11 cellular contexts compared by ENCODE assay signal in the genomic region with DNA sequence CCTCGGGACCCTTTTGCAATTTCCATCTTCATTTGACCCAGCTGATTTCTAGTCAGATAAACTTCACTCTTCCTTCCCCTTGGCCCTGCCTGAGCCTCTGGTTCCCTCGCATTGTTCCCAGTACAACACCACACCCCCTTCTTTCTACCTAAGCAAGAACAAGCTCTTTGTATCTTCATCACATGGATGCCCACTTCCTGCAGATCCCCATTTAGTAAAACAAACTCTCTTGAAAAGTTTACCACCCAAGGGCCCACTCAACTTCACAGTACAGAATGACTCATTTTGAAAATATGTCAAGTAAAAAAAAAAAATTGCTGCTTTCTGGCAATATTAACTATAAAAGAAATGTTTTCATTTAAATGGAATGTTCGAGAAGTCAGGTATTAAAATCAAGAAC. TPM values are rescaled to one million over a fixed set of nuclear protein-coding genes. Genes with fewer than 3 reads are reported as not detected.
A peak's percentile ranks its signal among the peaks of the same experiment; 100 is the strongest.
DNase-seq lines count a peak whose midpoint lies in the region; ATAC-seq and TF ChIP-seq lines count a peak whose summit lies in the region.
"Had no signal": no experiment of that assay in that cellular context is flagged by ENCODE, and none has a peak within 500 bp of the region (broad histone marks: within the 10 kb centered on the region; RNA-seq: fewer than 3 reads in every experiment).

No MANE protein-coding gene starts in this region.

- no TSS peak for BruUV-seq in OCI-LY7 (replicated peaks; lab: Mats Ljungman, UMichigan)

- no peaks in the 10 kb centered on the region for H3K4me1 ChIP-seq in OCI-LY7 (ENCODE audit: insufficient read depth, low read length, poor library complexity, severe bottlenecking)

- H3K4me2 ChIP-seq in OCI-LY7 (ENCODE audit: low read length), result no peak overlapping the region

- no peaks in the 10 kb centered on the region for H3K36me3 ChIP-seq in OCI-LY7 (ENCODE audit: insufficient read depth, low read length)

- no peak for TF ChIP-seq CTCF in OCI-LY7 (conservative IDR thresholded peaks at IDR 0.05; ENCODE audit: low read length)

- intact Hi-C loops in OCI-LY7 (cut with micrococcal nuclease; ENCODE audit: unreplicated experiment), result no loop called here

- peak; percentile 41 for DNase-seq in Jurkat, Clone E6-1 (ENCODE audit: low read depth, low spot score)
- peak; percentile 42 for DNase-seq in fibroblast of peridontal ligament (ENCODE audit: extremely low read depth)
- peak; percentile 50 for DNase-seq in renal cortical epithelial cell (ENCODE audit: low read depth)
- DNase-seq in activated naive CD4-positive, alpha-beta T cell (lab: John Stamatoyannopoulos, UW), result no peak
- DNase-seq in OCI-LY7 (ENCODE audit: low spot score), result no peak
- no peak for DNase-seq in OCI-M1 (lab: John Stamatoyannopoulos, UW)
- no peak for DNase-seq in stimulated activated CD4-positive, alpha-beta T cell treated with anti-CD3 and anti-CD28 coated beads, Interleukin-4, amount 100 ng/mL, for 24 hours
- DNase-seq: DMS 273 treated with DMSO at 0.1 percent for 48 hours, occipital lobe had no signal

- no peaks in the 10 kb centered on the region for H4K20me1 ChIP-seq in OCI-LY7 (ENCODE audit: insufficient read depth, low read length)

- H3K4me3 ChIP-seq in Jurkat, Clone E6-1 (ENCODE audit: low read length), result no peak overlapping the region
- no peak overlapping the region for H3K4me3 ChIP-seq in OCI-LY7 (ENCODE audit: low read depth, low read length, poor library complexity, severe bottlenecking)

- POLR2A ChIA-PET in OCI-LY7 (lab: Charles Lee), result interaction anchor here (1.1 kb wide), 1 partner anchor 11 kb away, joined by 4 read pairs; no protein-coding TSS in a partner anchor

- peak; percentile 56 for ATAC-seq in GM18868 (IDR thresholded peaks at IDR 0.05; ENCODE audit: unreplicated experiment)

- H3K9me3 ChIP-seq in OCI-LY7 (ENCODE audit: low read length), result no peaks in the 10 kb centered on the region

- CTCF ChIA-PET in OCI-LY7 (lab: Charles Lee; ENCODE audit: unreplicated experiment), result no interaction called here

- no peak overlapping the region for H3K27ac ChIP-seq in OCI-LY7 (ENCODE audit: low read depth, low read length, poor library complexity, severe bottlenecking)

- H3K79me2 ChIP-seq in OCI-LY7 (ENCODE audit: insufficient read depth, low read depth, low read length), result no peaks in the 10 kb centered on the region

- H3K9me2 ChIP-seq in OCI-LY7 (ENCODE audit: insufficient read depth, low read length), result no peaks in the 10 kb centered on the region

- no peak overlapping the region for H2AFZ ChIP-seq in OCI-LY7 (ENCODE audit: low read length)

RNA-seq across cellular contexts. Expression of a gene that starts 5.2 kb away (rescaled TPM):
- polyA plus RNA-seq in Jurkat, Clone E6-1 (2012; ENCODE audit: insufficient read depth, insufficient read length), result 3.1 TPM
- 7.8 and 8.1 TPM in 2 replicates for total RNA-seq in renal cortical epithelial cell
- not detected in 2 replicates for total RNA-seq in OCI-LY7 (2014; rRNA removed; shearing (Covaris generic))
- total RNA-seq in OCI-LY7 (2022), result not detected in 2 replicates
- total RNA-seq: activated T-helper 1 cell treated with anti-CD3 and anti-CD28 coated beads, Interleukin-12 subunit alpha, Interleukin-12 subunit beta, Interleukin-2, Interleukin-4 antibody, amounts not matched to agents 30 ng/mL and 10 ng/mL and 1 ng/mL, durations not matched to agents 14 hours and 24 hours and 36 hours had no signal

RNA-seq across cellular contexts. Expression of a gene that starts 49.7 kb away (rescaled TPM):
- 13.1 TPM for polyA plus RNA-seq in Jurkat, Clone E6-1 (2012; ENCODE audit: insufficient read depth, insufficient read length)
- 4.4 and 8.3 TPM in 2 replicates for total RNA-seq in renal cortical epithelial cell
- 3.7 and 8.3 TPM in 2 replicates for total RNA-seq in OCI-LY7 (2014; rRNA removed; shearing (Covaris generic))
- 10.9 and 11.1 TPM in 2 replicates for total RNA-seq in OCI-LY7 (2022)

Comparison
In these comparisons a context has a peak if more than half of its experiments do, and no peak if none do; other contexts are left out.
1. DNase-seq: peak in Jurkat, Clone E6-1 (single experiment), fibroblast of peridontal ligament (single experiment) and renal cortical epithelial cell (single experiment); none in activated naive CD4-positive, alpha-beta T cell (0 of 4), OCI-LY7 (single experiment), OCI-M1 (single experiment) and stimulated activated CD4-positive, alpha-beta T cell treated with anti-CD3 and anti-CD28 coated beads, Interleukin-4, amount 100 ng/mL, for 24 hours (single experiment).